Comparison of ENCODE assay signal across 9 cellular contexts in the genomic region with DNA sequence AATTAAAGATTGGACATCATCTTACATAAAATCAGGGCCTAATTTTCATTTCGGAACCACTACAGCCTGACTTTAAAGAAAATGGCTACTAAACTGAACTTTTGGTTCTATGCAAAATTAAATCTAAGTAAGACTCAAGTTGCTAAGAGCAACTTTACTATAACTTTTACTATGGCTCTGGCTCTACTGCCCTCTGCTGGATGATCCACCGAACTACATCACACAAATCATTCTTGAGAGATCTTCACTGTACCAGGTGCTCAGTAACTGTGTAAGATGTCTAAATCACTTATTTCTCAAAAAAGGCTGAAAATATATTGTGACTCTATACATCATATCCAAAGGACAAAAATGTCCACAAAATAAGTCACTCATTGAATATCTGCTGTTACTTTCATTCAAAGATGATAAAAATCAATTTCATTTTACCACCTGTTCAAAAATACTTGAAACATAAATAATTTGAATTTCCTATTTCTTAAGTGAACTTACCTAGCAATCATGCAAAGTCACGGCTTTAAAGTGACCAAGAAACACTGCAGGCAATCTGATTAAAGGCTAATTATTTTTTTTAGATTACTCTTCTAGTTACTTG. TPM values are rescaled to one million over a fixed set of nuclear protein-coding genes. Genes with fewer than 3 reads are reported as not detected.
A peak's percentile ranks its signal among the peaks of the same experiment; 100 is the strongest.
DNase-seq lines count a peak whose midpoint lies in the region; ATAC-seq and TF ChIP-seq lines count a peak whose summit lies in the region.
"Had no signal": no experiment of that assay in that cellular context is flagged by ENCODE, and none has a peak within 500 bp of the region (broad histone marks: within the 10 kb centered on the region; RNA-seq: fewer than 3 reads in every experiment).

No MANE protein-coding gene starts in this region.

- intact Hi-C loops in left lung (cut with DNase I), result loop anchor here in 1 of 2 donors (5.0 kb wide), 1 partner anchor 149 kb away; no protein-coding TSS in a partner anchor

- no peak overlapping the region for H3K27ac ChIP-seq in left lung
- H3K27ac ChIP-seq: BLaER1 had no signal

- DNase-seq in NCI-H1105 treated with DMSO at 0.1 percent for 48 hours (lab: John Stamatoyannopoulos, UW) (peak; percentile 14), NCI-H1105 (lab: John Stamatoyannopoulos, UW) (no peak), NCI-H187 treated with DMSO at 0.1 percent for 48 hours (lab: John Stamatoyannopoulos, UW) (peak; percentile 7), left lung (no peak)
- peak; percentile 61 for DNase-seq in activated CD4-positive, CD25-positive, alpha-beta regulatory T cell treated with anti-CD3 and anti-CD28 coated beads, Interleukin-2, amount 50 U/mL, for 16 hours (ENCODE audit: low read depth, low spot score)
- DNase-seq in central memory CD4-positive, alpha-beta T cell, result peak; percentile 46
- DNase-seq in stimulated activated CD4-positive, alpha-beta T cell treated with anti-CD3 and anti-CD28 coated beads, TNF-alpha, amount 100 ng/mL, for 4 hours (ENCODE audit: low read depth in 3 of 3), result peak; percentile 16 to 54 (median 42)

- H3K4me1 ChIP-seq in left lung, result no peaks in the 10 kb centered on the region
- H3K4me1 ChIP-seq: BLaER1 had no signal

- no peaks in the 10 kb centered on the region for H3K9me3 ChIP-seq in left lung
- H3K9me3 ChIP-seq: BLaER1 had no signal

- peak; percentile 74 to 92 for TF ChIP-seq CTCF in left lung (IDR thresholded peaks at IDR 0.05)

- ATAC-seq in HG02642 (IDR thresholded peaks at IDR 0.05; ENCODE audit: poor library complexity, unreplicated experiment), result peak; percentile 89
- ATAC-seq in left lung, result peak; percentile 96

- H3K27me3 ChIP-seq in left lung, result no peaks in the 10 kb centered on the region
- H3K27me3 ChIP-seq: BLaER1 had no signal

- peaks cover 0 to 46% of the 10 kb centered on the region in 2 donors for H3K36me3 ChIP-seq in left lung

- no peak overlapping the region for H3K4me3 ChIP-seq in left lung
- H3K4me3 ChIP-seq: BLaER1 had no signal

RNA-seq across cellular contexts. Expression of gene MOCS2, which starts 13.5 kb away (rescaled TPM):
- total RNA-seq in left lung, result 10 to 100 TPM; 38.8 to 39.0 TPM

Comparison
In these comparisons a context has a peak if more than half of its experiments do, and no peak if none do; other contexts are left out.
1. DNase-seq: peak in NCI-H1105 treated with DMSO at 0.1 percent for 48 hours (single experiment), NCI-H187 treated with DMSO at 0.1 percent for 48 hours (single experiment), activated CD4-positive, CD25-positive, alpha-beta regulatory T cell treated with anti-CD3 and anti-CD28 coated beads, Interleukin-2, amount 50 U/mL, for 16 hours (single experiment), central memory CD4-positive, alpha-beta T cell (single experiment) and stimulated activated CD4-positive, alpha-beta T cell treated with anti-CD3 and anti-CD28 coated beads, TNF-alpha, amount 100 ng/mL, for 4 hours (3 of 3); none in NCI-H1105 (single experiment) and left lung (0 of 2).